ENCODE assay signal across 31 cellular contexts in genomic region chr10:78925275-78925674, GRCh38.
A peak's percentile ranks its signal among the peaks of the same experiment; 100 is the strongest.
DNase-seq lines count a peak whose midpoint lies in the region; ATAC-seq and TF ChIP-seq lines count a peak whose summit lies in the region.
"Had no signal": no experiment of that assay in that cellular context is flagged by ENCODE, and none has a peak within 500 bp of the region (broad histone marks: within the 10 kb centered on the region; RNA-seq: fewer than 3 reads in every experiment).

No MANE protein-coding gene starts in this region.

- no peaks in the 10 kb centered on the region for H3K9me3 Mint-ChIP-seq in HFFc6
- H3K9me3 Mint-ChIP-seq in glutamatergic neuron (ENCODE audit: unreplicated experiment): peaks cover 1% of the 10 kb centered on the region
- H3K9me3 Mint-ChIP-seq: activated CD8-positive, alpha-beta T cell treated with anti-CD3 and anti-CD28 coated beads for 36 hours; activated naive CD4-positive, alpha-beta T cell treated with anti-CD3 and anti-CD28 coated beads, Interleukin-2, amount 10 ng/mL, durations not matched to agents 7 days and 5 days; activated T-helper 1 cell treated with anti-CD3 and anti-CD28 coated beads, Interleukin-12 subunit alpha, Interleukin-12 subunit beta, Interleukin-2, Interleukin-4 antibody, amounts not matched to agents 30 ng/mL and 10 ng/mL and 1 ng/mL, durations not matched to agents 14 hours and 24 hours and 36 hours; memory B cell; stimulated activated naive CD8-positive, alpha-beta T cell treated with anti-CD3 and anti-CD28 coated beads, Interleukin-15, amount 100 ng/mL, for 72 hours had no signal

- H3K4me1 Mint-ChIP-seq in HFFc6 (ENCODE audit: low read depth) (peaks cover 29% of the 10 kb centered on the region), glutamatergic neuron (ENCODE audit: low read depth, unreplicated experiment) (peaks cover 25% of the 10 kb centered on the region)
- H3K4me1 Mint-ChIP-seq: activated naive CD4-positive, alpha-beta T cell treated with anti-CD3 and anti-CD28 coated beads, Interleukin-2, amount 10 ng/mL, durations not matched to agents 7 days and 5 days; memory B cell; stimulated activated naive CD8-positive, alpha-beta T cell treated with anti-CD3 and anti-CD28 coated beads, Interleukin-15, amount 100 ng/mL, for 72 hours had no signal

- TF ChIP-seq POLR2A in adrenal gland (IDR thresholded peaks at IDR 0.05) (no peak), suprapubic skin (IDR thresholded peaks at IDR 0.05) (no peak)

- TF ChIP-seq CTCF in HFFc6 (IDR thresholded peaks at IDR 0.05) (no peak), adrenal gland (IDR thresholded peaks at IDR 0.05) (no peak), glutamatergic neuron (IDR thresholded peaks at IDR 0.05; ENCODE audit: partially characterized antibody, unreplicated experiment) (no peak), suprapubic skin (IDR thresholded peaks at IDR 0.05) (no peak)

- no peaks in the 10 kb centered on the region for H3K27me3 ChIP-seq in adrenal gland
- no peaks in the 10 kb centered on the region for H3K27me3 ChIP-seq in suprapubic skin
- H3K27me3 ChIP-seq: gastroesophageal sphincter, pancreas, tibial nerve had no signal

- H3K36me3 Mint-ChIP-seq in HFFc6 (ENCODE audit: low read depth) (no peaks in the 10 kb centered on the region), glutamatergic neuron (ENCODE audit: unreplicated experiment) (peaks cover 1% of the 10 kb centered on the region)
- H3K36me3 Mint-ChIP-seq: activated naive CD4-positive, alpha-beta T cell treated with anti-CD3 and anti-CD28 coated beads, Interleukin-2, amount 10 ng/mL, durations not matched to agents 7 days and 5 days; brain; memory B cell had no signal

- no peaks in the 10 kb centered on the region for H3K36me3 ChIP-seq in adrenal gland (replicated peaks in 1 of 2)
- H3K36me3 ChIP-seq in suprapubic skin: no peaks in the 10 kb centered on the region
- H3K36me3 ChIP-seq: gastroesophageal sphincter, pancreas, tibial nerve had no signal

- peaks cover 0 to 18% of the 10 kb centered on the region in 2 donors for H3K4me1 ChIP-seq in adrenal gland (replicated peaks in 1 of 2)
- peaks cover 25% of the 10 kb centered on the region for H3K4me1 ChIP-seq in suprapubic skin
- H3K4me1 ChIP-seq: pancreas had no signal

- H3K27me3 Mint-ChIP-seq in HFFc6 (ENCODE audit: insufficient read depth) (peaks cover 14% of the 10 kb centered on the region), glutamatergic neuron (ENCODE audit: unreplicated experiment) (peaks cover 6% of the 10 kb centered on the region)
- H3K27me3 Mint-ChIP-seq: activated CD8-positive, alpha-beta T cell treated with anti-CD3 and anti-CD28 coated beads for 36 hours; stimulated activated naive CD8-positive, alpha-beta T cell treated with anti-CD3 and anti-CD28 coated beads, Interleukin-15, amount 100 ng/mL, for 72 hours had no signal

- intact Hi-C loops in adrenal gland (cut with DNase I): no loop called here

- WGBS in adrenal gland, 4 donors: 87 to 97% (median 94%) methylated on average over 6 of the region's 6 CpGs
- WGBS in suprapubic skin: 91% methylated on average over 6 of the region's 6 CpGs

- H3K4me3 ChIP-seq in adrenal gland: no peak overlapping the region
- no peak overlapping the region for H3K4me3 ChIP-seq in suprapubic skin
- H3K4me3 ChIP-seq: gastroesophageal sphincter, pancreas, tibial nerve had no signal

- no peak for TF ChIP-seq EP300 in suprapubic skin (IDR thresholded peaks at IDR 0.05)

- peak overlapping the region in 3 of 5 donors; percentile 42 to 73 (median 57) for H3K27ac ChIP-seq in adrenal gland
- peak overlapping the region; percentile 10 for H3K27ac ChIP-seq in suprapubic skin
- H3K27ac ChIP-seq: C4-2B, gastroesophageal sphincter, pancreas, tibial nerve had no signal

- H3K4me3 Mint-ChIP-seq in HFFc6 (no peak overlapping the region), glutamatergic neuron (ENCODE audit: unreplicated experiment) (peak overlapping the region; percentile 11)
- H3K4me3 Mint-ChIP-seq: activated CD8-positive, alpha-beta T cell treated with anti-CD3 and anti-CD28 coated beads for 36 hours; activated naive CD4-positive, alpha-beta T cell treated with anti-CD3 and anti-CD28 coated beads, Interleukin-2, amount 10 ng/mL, durations not matched to agents 7 days and 5 days; activated T-helper 1 cell treated with anti-CD3 and anti-CD28 coated beads, Interleukin-12 subunit alpha, Interleukin-12 subunit beta, Interleukin-2, Interleukin-4 antibody, amounts not matched to agents 30 ng/mL and 10 ng/mL and 1 ng/mL, durations not matched to agents 14 hours and 24 hours and 36 hours; brain; memory B cell; neural crest cell; stimulated activated naive CD8-positive, alpha-beta T cell treated with anti-CD3 and anti-CD28 coated beads, Interleukin-15, amount 100 ng/mL, for 72 hours had no signal

- H3K9me3 ChIP-seq in adrenal gland (replicated peaks in 1 of 3): no peaks in the 10 kb centered on the region
- no peaks in the 10 kb centered on the region for H3K9me3 ChIP-seq in suprapubic skin
- H3K9me3 ChIP-seq: gastroesophageal sphincter, pancreas, tibial nerve had no signal

- ATAC-seq in GM19395 (IDR thresholded peaks at IDR 0.05; ENCODE audit: unreplicated experiment) (no peak), GM19452 (IDR thresholded peaks at IDR 0.05; ENCODE audit: unreplicated experiment) (no peak)
- ATAC-seq: activated CD8-positive, alpha-beta T cell treated with anti-CD3 and anti-CD28 coated beads for 36 hours; gastroesophageal sphincter; Panc1; stimulated activated naive CD8-positive, alpha-beta T cell treated with anti-CD3 and anti-CD28 coated beads, Interleukin-15, amount 100 ng/mL, for 72 hours had no signal

- H3K27ac Mint-ChIP-seq in HFFc6 (peak overlapping the region; percentile 34; the same call in 1 of the 2 replicates), glutamatergic neuron (ENCODE audit: unreplicated experiment) (no peak overlapping the region)
- H3K27ac Mint-ChIP-seq: activated CD8-positive, alpha-beta T cell treated with anti-CD3 and anti-CD28 coated beads for 36 hours; activated naive CD4-positive, alpha-beta T cell treated with anti-CD3 and anti-CD28 coated beads, Interleukin-2, amount 10 ng/mL, durations not matched to agents 7 days and 5 days; activated T-helper 1 cell treated with anti-CD3 and anti-CD28 coated beads, Interleukin-12 subunit alpha, Interleukin-12 subunit beta, Interleukin-2, Interleukin-4 antibody, amounts not matched to agents 30 ng/mL and 10 ng/mL and 1 ng/mL, durations not matched to agents 14 hours and 24 hours and 36 hours; memory B cell; stimulated activated naive CD8-positive, alpha-beta T cell treated with anti-CD3 and anti-CD28 coated beads, Interleukin-15, amount 100 ng/mL, for 72 hours had no signal

- DNase-seq in HFFc6: no peak
- DNase-seq in adrenal gland: no peak
- DNase-seq in glutamatergic neuron: no peak
- no peak for DNase-seq in suprapubic skin (ENCODE audit: low spot score in 2 of 2)
- DNase-seq in activated effector memory CD4-positive, alpha-beta T cell treated with Interleukin-2 at 50 U/mL for 16 hours: no peak
- DNase-seq: activated CD8-positive, alpha-beta memory T cell treated with anti-CD3 and anti-CD28 coated beads, Interleukin-2, amount 50 U/mL, for 48 hours; activated CD8-positive, alpha-beta T cell treated with anti-CD3 and anti-CD28 coated beads for 36 hours; activated naive CD4-positive, alpha-beta T cell treated with anti-CD3 and anti-CD28 coated beads, Interleukin-2, amount 10 ng/mL, durations not matched to agents 7 days and 5 days; COR-L47; DMS79; GDM1; GOT3; hippocampal formation; MM.1S; NCI-H1105 treated with DMSO at 0.1 percent for 48 hours; NCI-H2029; SHP77 treated with DMSO at 0.1 percent for 48 hours; stimulated activated CD4-positive, alpha-beta T cell treated with anti-CD3 and anti-CD28 coated beads, Interleukin-2, amount 100 ng/mL, for 24 hours; stimulated activated naive CD8-positive, alpha-beta T cell treated with anti-CD3 and anti-CD28 coated beads, Interleukin-15, amount 100 ng/mL, for 72 hours; T-helper 9 cell had no signal
